ENCODE assay signal across 17 cellular contexts in the genomic region with DNA sequence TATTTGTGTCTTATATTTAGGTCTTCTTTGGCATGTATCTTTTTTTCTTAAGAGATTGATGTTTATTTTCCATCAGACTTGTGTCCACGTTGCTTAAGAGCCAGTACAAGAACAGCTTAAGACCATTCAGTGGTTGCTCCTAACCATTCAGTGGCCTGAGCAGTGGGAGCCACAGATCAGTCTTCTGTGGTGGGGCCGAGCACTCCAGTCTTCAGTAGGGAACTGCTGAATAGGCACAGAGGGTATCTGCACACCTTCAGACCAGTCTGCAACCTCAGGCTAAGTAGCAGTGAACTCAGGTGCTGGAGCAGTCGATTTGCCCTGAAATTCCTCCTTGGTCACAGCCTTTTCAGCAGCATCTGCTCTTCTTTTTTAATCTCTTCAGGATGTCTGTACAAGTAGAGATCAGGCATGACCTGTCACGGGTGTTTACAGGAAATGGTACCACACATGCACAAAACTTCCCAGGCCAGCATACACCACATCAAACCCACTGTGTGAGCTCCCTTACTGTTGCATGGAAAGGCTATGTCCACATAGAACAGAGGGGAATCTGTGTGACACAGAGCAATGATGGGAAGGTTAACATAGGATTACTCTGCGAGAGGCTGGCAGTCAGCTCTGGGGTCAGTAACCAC. TPM values are rescaled to one million over a fixed set of nuclear protein-coding genes. Genes with fewer than 3 reads are reported as not detected.
DNase-seq lines count a peak whose midpoint lies in the region; ATAC-seq and TF ChIP-seq lines count a peak whose summit lies in the region.
"Had no signal": no experiment of that assay in that cellular context is flagged by ENCODE, and none has a peak within 500 bp of the region (broad histone marks: within the 10 kb centered on the region; RNA-seq: fewer than 3 reads in every experiment).

No MANE protein-coding gene starts in this region.

- H3K9me3 ChIP-seq in upper lobe of right lung = no peaks in the 10 kb centered on the region
- H3K9me3 ChIP-seq: esophagus squamous epithelium had no signal

- peaks cover 6% of the 10 kb centered on the region for H3K9me3 Mint-ChIP-seq in activated CD4-positive, alpha-beta memory T cell treated with anti-CD3 and anti-CD28 coated beads for 36 hours
- peaks cover 4% of the 10 kb centered on the region for H3K9me3 Mint-ChIP-seq in activated naive CD8-positive, alpha-beta T cell treated with anti-CD3 and anti-CD28 coated beads, Interleukin-2, amount 10 ng/mL, durations not matched to agents 7 days and 5 days
- peaks cover 3 to 4% of the 10 kb centered on the region in 2 donors for H3K9me3 Mint-ChIP-seq in stimulated activated naive B cell treated with anti-CD40 and anti-IgM and Interleukin-4, amounts not matched to agents 10 μg/mL and 1 μg/mL and 100 μg/mL, for 72 hours
- H3K9me3 Mint-ChIP-seq: dendritic cell treated with granulocyte-macrophage colony-stimulating factor and Interleukin-4, amounts not matched to agents 40 ng/mL and 50 ng/mL, for 4 days had no signal

- POLR2A ChIA-PET in activated CD4-positive, alpha-beta memory T cell treated with anti-CD3 and anti-CD28 coated beads for 36 hours (lab: Charles Lee) = no interaction called here
- POLR2A ChIA-PET in activated naive CD8-positive, alpha-beta T cell treated with anti-CD3 and anti-CD28 coated beads, Interleukin-2, amount 10 ng/mL, durations not matched to agents 7 days and 5 days (lab: Charles Lee) = interaction anchor here (0.7 kb wide), 1 partner anchor 114 kb away, joined by 3 read pairs; the partner anchor contains the start of gene CDNF

- H3K4me1 ChIP-seq in upper lobe of right lung = no peaks in the 10 kb centered on the region
- H3K4me1 ChIP-seq: A549, Caco-2, esophagus squamous epithelium had no signal

- H3K27ac ChIP-seq in upper lobe of right lung = no peak overlapping the region
- H3K27ac ChIP-seq: A549, esophagus squamous epithelium had no signal

- H3K4me3 Mint-ChIP-seq in activated CD4-positive, alpha-beta memory T cell treated with anti-CD3 and anti-CD28 coated beads for 36 hours = no peak overlapping the region
- peak overlapping the region; percentile 24 for H3K4me3 Mint-ChIP-seq in activated naive CD8-positive, alpha-beta T cell treated with anti-CD3 and anti-CD28 coated beads, Interleukin-2, amount 10 ng/mL, durations not matched to agents 7 days and 5 days
- H3K4me3 Mint-ChIP-seq in stimulated activated naive B cell treated with anti-CD40 and anti-IgM and Interleukin-4, amounts not matched to agents 10 μg/mL and 1 μg/mL and 100 μg/mL, for 72 hours = no peak overlapping the region
- H3K4me3 Mint-ChIP-seq: dendritic cell treated with granulocyte-macrophage colony-stimulating factor and Interleukin-4, amounts not matched to agents 40 ng/mL and 50 ng/mL, for 4 days; H9 had no signal

- DNase-seq in activated gamma-delta T cell treated with Interleukin-2 at 50 U/mL for 16 hours (peak; percentile 31), activated gamma-delta T cell (lab: John Stamatoyannopoulos, UW) (no peak), NCI-H1105 (lab: John Stamatoyannopoulos, UW) (no peak), upper lobe of right lung (no peak)
- peak; percentile 52 for DNase-seq in activated CD4-positive, alpha-beta memory T cell treated with anti-CD3 and anti-CD28 coated beads for 36 hours
- DNase-seq in activated naive CD8-positive, alpha-beta T cell treated with anti-CD3 and anti-CD28 coated beads, Interleukin-2, amount 10 ng/mL, durations not matched to agents 7 days and 5 days = peak; percentile 31
- no peak for DNase-seq in stimulated activated naive B cell treated with anti-CD40 and anti-IgM and Interleukin-4, amounts not matched to agents 10 μg/mL and 1 μg/mL and 100 μg/mL, for 72 hours
- DNase-seq: Caco-2, esophagus squamous epithelium, H9, Kasumi-1, NCI-H187, NCI-H69, T-helper 9 cell had no signal

- no peaks in the 10 kb centered on the region for H3K36me3 ChIP-seq in upper lobe of right lung
- H3K36me3 ChIP-seq: esophagus squamous epithelium had no signal

- peaks cover 33% of the 10 kb centered on the region for H3K4me1 Mint-ChIP-seq in activated CD4-positive, alpha-beta memory T cell treated with anti-CD3 and anti-CD28 coated beads for 36 hours (ENCODE audit: low read depth)
- peaks cover 19% of the 10 kb centered on the region for H3K4me1 Mint-ChIP-seq in activated naive CD8-positive, alpha-beta T cell treated with anti-CD3 and anti-CD28 coated beads, Interleukin-2, amount 10 ng/mL, durations not matched to agents 7 days and 5 days
- H3K4me1 Mint-ChIP-seq in stimulated activated naive B cell treated with anti-CD40 and anti-IgM and Interleukin-4, amounts not matched to agents 10 μg/mL and 1 μg/mL and 100 μg/mL, for 72 hours = peaks cover 30 to 49% of the 10 kb centered on the region in 2 donors
- H3K4me1 Mint-ChIP-seq: H9 had no signal

- CTCF ChIA-PET in activated CD4-positive, alpha-beta memory T cell treated with anti-CD3 and anti-CD28 coated beads for 36 hours (lab: Charles Lee) = no interaction called here

- H3K27ac Mint-ChIP-seq in activated CD4-positive, alpha-beta memory T cell treated with anti-CD3 and anti-CD28 coated beads for 36 hours = peak overlapping the region; percentile 47
- peak overlapping the region; percentile 44 for H3K27ac Mint-ChIP-seq in activated naive CD8-positive, alpha-beta T cell treated with anti-CD3 and anti-CD28 coated beads, Interleukin-2, amount 10 ng/mL, durations not matched to agents 7 days and 5 days
- H3K27ac Mint-ChIP-seq in stimulated activated naive B cell treated with anti-CD40 and anti-IgM and Interleukin-4, amounts not matched to agents 10 μg/mL and 1 μg/mL and 100 μg/mL, for 72 hours = peak overlapping the region; percentile 62
- H3K27ac Mint-ChIP-seq: dendritic cell treated with granulocyte-macrophage colony-stimulating factor and Interleukin-4, amounts not matched to agents 40 ng/mL and 50 ng/mL, for 4 days; H9 had no signal

- H3K4me3 ChIP-seq in upper lobe of right lung = no peak overlapping the region
- H3K4me3 ChIP-seq: A549, esophagus squamous epithelium had no signal

- intact Hi-C loops in activated CD4-positive, alpha-beta memory T cell treated with anti-CD3 and anti-CD28 coated beads for 36 hours (cut with micrococcal nuclease) = no loop called here
- intact Hi-C loops in upper lobe of right lung (cut with DNase I) = no loop called here

- no peaks in the 10 kb centered on the region for H3K27me3 Mint-ChIP-seq in activated CD4-positive, alpha-beta memory T cell treated with anti-CD3 and anti-CD28 coated beads for 36 hours
- no peaks in the 10 kb centered on the region for H3K27me3 Mint-ChIP-seq in activated naive CD8-positive, alpha-beta T cell treated with anti-CD3 and anti-CD28 coated beads, Interleukin-2, amount 10 ng/mL, durations not matched to agents 7 days and 5 days
- H3K27me3 Mint-ChIP-seq in stimulated activated naive B cell treated with anti-CD40 and anti-IgM and Interleukin-4, amounts not matched to agents 10 μg/mL and 1 μg/mL and 100 μg/mL, for 72 hours = no peaks in the 10 kb centered on the region

- no peak for TF ChIP-seq CTCF in upper lobe of right lung (IDR thresholded peaks at IDR 0.05)

- H3K27me3 ChIP-seq in upper lobe of right lung = no peaks in the 10 kb centered on the region
- H3K27me3 ChIP-seq: esophagus squamous epithelium had no signal

- no peaks in the 10 kb centered on the region for H3K36me3 Mint-ChIP-seq in activated CD4-positive, alpha-beta memory T cell treated with anti-CD3 and anti-CD28 coated beads for 36 hours
- peaks cover 3% of the 10 kb centered on the region for H3K36me3 Mint-ChIP-seq in activated naive CD8-positive, alpha-beta T cell treated with anti-CD3 and anti-CD28 coated beads, Interleukin-2, amount 10 ng/mL, durations not matched to agents 7 days and 5 days
- H3K36me3 Mint-ChIP-seq in stimulated activated naive B cell treated with anti-CD40 and anti-IgM and Interleukin-4, amounts not matched to agents 10 μg/mL and 1 μg/mL and 100 μg/mL, for 72 hours = no peaks in the 10 kb centered on the region

- ATAC-seq in activated naive CD8-positive, alpha-beta T cell treated with anti-CD3 and anti-CD28 coated beads, Interleukin-2, amount 10 ng/mL, durations not matched to agents 7 days and 5 days (ENCODE audit: low read depth) = peak; percentile 85
- peak; percentile 36 to 38 for ATAC-seq in stimulated activated naive B cell treated with anti-CD40 and anti-IgM and Interleukin-4, amounts not matched to agents 10 μg/mL and 1 μg/mL and 100 μg/mL, for 72 hours (replicated peaks)
- ATAC-seq in HG03439 (IDR thresholded peaks at IDR 0.05; ENCODE audit: unreplicated experiment) = no peak
- ATAC-seq in upper lobe of right lung = no peak
- ATAC-seq: A549 had no signal

RNA-seq across cellular contexts. Expression of gene FAM107B, which starts 51.5 kb away (rescaled TPM):
- 100 to 1,000 TPM; 132 to 138 TPM for total RNA-seq in activated CD4-positive, alpha-beta memory T cell treated with anti-CD3 and anti-CD28 coated beads for 36 hours
- total RNA-seq in activated naive CD8-positive, alpha-beta T cell treated with anti-CD3 and anti-CD28 coated beads, Interleukin-2, amount 10 ng/mL, durations not matched to agents 7 days and 5 days = 100 to 1,000 TPM; 188 to 200 TPM
- total RNA-seq in upper lobe of right lung = 86.2 TPM

Comparison
In these comparisons a context has a peak if more than half of its experiments do, and no peak if none do; other contexts are left out.
1. DNase-seq: peak in activated gamma-delta T cell treated with Interleukin-2 at 50 U/mL for 16 hours (single experiment), activated CD4-positive, alpha-beta memory T cell treated with anti-CD3 and anti-CD28 coated beads for 36 hours (single experiment) and activated naive CD8-positive, alpha-beta T cell treated with anti-CD3 and anti-CD28 coated beads, Interleukin-2, amount 10 ng/mL, durations not matched to agents 7 days and 5 days (single experiment); none in activated gamma-delta T cell (single experiment), stimulated activated naive B cell treated with anti-CD40 and anti-IgM and Interleukin-4, amounts not matched to agents 10 μg/mL and 1 μg/mL and 100 μg/mL, for 72 hours (single experiment), NCI-H1105 (single experiment) and upper lobe of right lung (single experiment).
2. ATAC-seq: peak in activated naive CD8-positive, alpha-beta T cell treated with anti-CD3 and anti-CD28 coated beads, Interleukin-2, amount 10 ng/mL, durations not matched to agents 7 days and 5 days (single experiment) and stimulated activated naive B cell treated with anti-CD40 and anti-IgM and Interleukin-4, amounts not matched to agents 10 μg/mL and 1 μg/mL and 100 μg/mL, for 72 hours (2 of 2); none in HG03439 (single experiment) and upper lobe of right lung (single experiment).
3. Peak in every context shown above with its lines, with median percentiles within 50 percentile points of each other: H3K27ac Mint-ChIP-seq.